12 cellular contexts compared by ENCODE assay signal in the genomic region with DNA sequence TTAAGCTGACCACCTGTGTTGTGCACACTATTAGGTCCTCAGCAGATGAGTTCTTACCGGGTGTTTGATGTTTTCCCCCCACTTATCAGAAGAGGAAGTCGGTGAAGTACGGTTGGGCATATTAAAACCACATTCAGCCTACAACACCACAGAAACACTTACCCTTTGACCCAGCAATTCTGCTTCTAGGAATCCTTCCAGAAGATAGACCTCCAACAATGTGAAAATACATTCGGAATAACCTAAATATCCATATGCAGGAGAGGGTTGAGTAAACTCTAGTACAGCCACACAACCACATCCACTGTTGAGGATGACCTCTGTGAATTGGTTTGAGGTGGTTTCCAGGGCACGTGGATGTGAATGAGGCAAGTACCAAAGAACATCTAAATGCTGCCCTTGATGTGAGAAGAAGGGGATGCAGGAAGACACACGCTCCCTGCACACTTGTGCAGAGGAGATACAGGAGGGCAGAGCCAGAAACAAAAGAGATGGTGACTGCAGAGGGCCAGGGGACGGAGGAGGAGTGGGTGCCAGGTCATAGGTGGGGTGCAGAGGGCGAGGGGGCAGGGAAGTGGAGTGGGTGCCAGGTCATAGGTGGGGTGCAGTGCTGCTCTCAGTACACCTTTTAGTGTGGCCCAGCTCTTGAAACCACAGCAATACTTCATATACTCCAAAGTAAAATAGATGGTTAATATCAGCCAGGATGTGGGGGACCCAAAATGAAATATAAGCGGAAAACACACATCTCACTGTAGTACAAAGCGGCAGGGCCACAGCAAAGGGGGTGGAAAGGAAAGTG.
A peak's percentile ranks its signal among the peaks of the same experiment; 100 is the strongest.
DNase-seq lines count a peak whose midpoint lies in the region; ATAC-seq and TF ChIP-seq lines count a peak whose summit lies in the region.
"Had no signal": no experiment of that assay in that cellular context is flagged by ENCODE, and none has a peak within 500 bp of the region (broad histone marks: within the 10 kb centered on the region; RNA-seq: fewer than 3 reads in every experiment).

No MANE protein-coding gene starts in this region.

- H3K27ac Mint-ChIP-seq in activated naive CD4-positive, alpha-beta T cell treated with anti-CD3 and anti-CD28 coated beads, Interleukin-2, amount 50 U/mL, for 24 hours, result peak overlapping the region; percentile 89
- H3K27ac Mint-ChIP-seq in T-helper 2 cell treated with Interferon-gamma antibody and Interleukin-4, amounts not matched to agents 5 μg/mL and 100 μg/mL, for 36 hours, result peak overlapping the region; percentile 84

- H3K4me3 Mint-ChIP-seq in activated naive CD4-positive, alpha-beta T cell treated with anti-CD3 and anti-CD28 coated beads, Interleukin-2, amount 50 U/mL, for 24 hours, result peak overlapping the region; percentile 28
- peak overlapping the region; percentile 81 for H3K4me3 Mint-ChIP-seq in T-helper 2 cell treated with Interferon-gamma antibody and Interleukin-4, amounts not matched to agents 5 μg/mL and 100 μg/mL, for 36 hours

- H3K27ac ChIP-seq in coronary artery, result no peak overlapping the region
- H3K27ac ChIP-seq: uterus had no signal

- no peak for DNase-seq in activated naive CD4-positive, alpha-beta T cell treated with Interleukin-2 at 50 U/mL for 16 hours
- no peak for DNase-seq in T-helper 2 cell treated with Interferon-gamma antibody and Interleukin-4, amounts not matched to agents 5 μg/mL and 100 μg/mL, for 36 hours (ENCODE audit: low spot score)
- peak; percentile 24 for DNase-seq in coronary artery (ENCODE audit: low spot score)
- no peak for DNase-seq in NCI-H2227 treated with DMSO at 0.1 percent for 48 hours (lab: John Stamatoyannopoulos, UW)
- DNase-seq: NCI-H1105, NCI-H446 treated with DMSO at 0.1 percent for 48 hours, uterus had no signal

- H3K27me3 Mint-ChIP-seq in activated naive CD4-positive, alpha-beta T cell treated with anti-CD3 and anti-CD28 coated beads, Interleukin-2, amount 50 U/mL, for 24 hours, result no peaks in the 10 kb centered on the region
- H3K27me3 Mint-ChIP-seq in T-helper 2 cell treated with Interferon-gamma antibody and Interleukin-4, amounts not matched to agents 5 μg/mL and 100 μg/mL, for 36 hours (ENCODE audit: low read depth), result no peaks in the 10 kb centered on the region

- H3K4me1 Mint-ChIP-seq in activated naive CD4-positive, alpha-beta T cell treated with anti-CD3 and anti-CD28 coated beads, Interleukin-2, amount 50 U/mL, for 24 hours, result peaks cover 90% of the 10 kb centered on the region
- H3K4me1 Mint-ChIP-seq in T-helper 2 cell treated with Interferon-gamma antibody and Interleukin-4, amounts not matched to agents 5 μg/mL and 100 μg/mL, for 36 hours (ENCODE audit: low read depth), result peaks cover 78% of the 10 kb centered on the region

- no peak overlapping the region for H3K4me3 ChIP-seq in coronary artery
- H3K4me3 ChIP-seq: gastroesophageal sphincter, uterus had no signal

- no peaks in the 10 kb centered on the region for H3K9me3 Mint-ChIP-seq in activated naive CD4-positive, alpha-beta T cell treated with anti-CD3 and anti-CD28 coated beads, Interleukin-2, amount 50 U/mL, for 24 hours
- H3K9me3 Mint-ChIP-seq in T-helper 2 cell treated with Interferon-gamma antibody and Interleukin-4, amounts not matched to agents 5 μg/mL and 100 μg/mL, for 36 hours, result no peaks in the 10 kb centered on the region

- no peak for ATAC-seq in GM18870 (IDR thresholded peaks at IDR 0.05; ENCODE audit: unreplicated experiment)
- no peak for ATAC-seq in GM18520 (IDR thresholded peaks at IDR 0.05; ENCODE audit: unreplicated experiment)
- ATAC-seq in GM18519 (IDR thresholded peaks at IDR 0.05; ENCODE audit: low FRiP score, unreplicated experiment), result no peak
- ATAC-seq: gastroesophageal sphincter had no signal

- TF ChIP-seq CTCF in coronary artery (IDR thresholded peaks at IDR 0.05), result no peak

- peaks cover 3% of the 10 kb centered on the region for H3K36me3 Mint-ChIP-seq in activated naive CD4-positive, alpha-beta T cell treated with anti-CD3 and anti-CD28 coated beads, Interleukin-2, amount 50 U/mL, for 24 hours
- H3K36me3 Mint-ChIP-seq in T-helper 2 cell treated with Interferon-gamma antibody and Interleukin-4, amounts not matched to agents 5 μg/mL and 100 μg/mL, for 36 hours (ENCODE audit: low read depth), result peaks cover 25% of the 10 kb centered on the region
